8 cellular contexts compared by ENCODE assay signal in genomic region chr15:74461847-74462511, GRCh38. TPM values are rescaled to one million over a fixed set of nuclear protein-coding genes. Genes with fewer than 3 reads are reported as not detected.
A peak's percentile ranks its signal among the peaks of the same experiment; 100 is the strongest.
DNase-seq lines count a peak whose midpoint lies in the region; ATAC-seq and TF ChIP-seq lines count a peak whose summit lies in the region.

No MANE protein-coding gene starts in this region.

- H3K27me3 Mint-ChIP-seq in endodermal cell (ENCODE audit: insufficient read depth) = no peaks in the 10 kb centered on the region

- no peak for ATAC-seq in HG02678 (IDR thresholded peaks at IDR 0.05; ENCODE audit: unreplicated experiment)
- ATAC-seq in HG03442 (IDR thresholded peaks at IDR 0.05; ENCODE audit: unreplicated experiment) = no peak

- no peaks in the 10 kb centered on the region for H4K20me1 ChIP-seq in OCI-LY1 (ENCODE audit: insufficient read depth, low read length)

- 0 out of 2 replicates have a peak, but pooled peaks cover 2% of the 10 kb centered on the region for H3K36me3 ChIP-seq in GM06990 (ENCODE audit: control insufficient read depth, insufficient read depth, low read length)
- peaks cover 14% of the 10 kb centered on the region for H3K36me3 ChIP-seq in OCI-LY1 (ENCODE audit: insufficient read depth, low read length)
- H3K36me3 ChIP-seq in endodermal cell (ENCODE audit: control insufficient read depth, insufficient read depth, low read length) = peaks cover 14% of the 10 kb centered on the region
- no peaks in the 10 kb centered on the region for H3K36me3 ChIP-seq in prostate gland

- H3K4me2 ChIP-seq in OCI-LY1 (ENCODE audit: low read length) = peak overlapping the region; percentile 88

- H3K9ac ChIP-seq in OCI-LY1 (ENCODE audit: low read length) (peak overlapping the region; percentile 94), endodermal cell (ENCODE audit: extremely low read depth, low read length, poor library complexity, severe bottlenecking) (peak overlapping the region; percentile 56)

- H3K4me1 ChIP-seq in OCI-LY1 (ENCODE audit: insufficient read depth, low read length, severe bottlenecking) (peaks cover 34% of the 10 kb centered on the region), endodermal cell (ENCODE audit: control insufficient read depth, insufficient read depth, low read length) (no peaks in the 10 kb centered on the region), prostate gland (replicated peaks) (no peaks in the 10 kb centered on the region)

- 35 to 41% methylated on average over 8 of the region's 8 CpGs for WGBS in endodermal cell (ENCODE audit: insufficient coverage in 1 of 2, insufficient read length in 1 of 2), 2 experiments
- WGBS in prostate gland = 28% methylated on average over 8 of the region's 8 CpGs

- DNase-seq in GM06990 (ENCODE audit: extremely low read depth, insufficient read length) (no peak), endodermal cell (no peak), prostate gland (ENCODE audit: low spot score) (no peak), anterior cingulate cortex (lab: John Stamatoyannopoulos, UW) (no peak)
- DNase-seq in activated CD4-positive, alpha-beta T cell treated with anti-CD3 and anti-CD28 coated beads for 48 hours = no peak

- H3K27me3 ChIP-seq in GM06990 (replicated peaks; ENCODE audit: control insufficient read depth, insufficient read depth, low read length) (no peaks in the 10 kb centered on the region), OCI-LY1 (ENCODE audit: insufficient read depth, low read length) (no peaks in the 10 kb centered on the region), endodermal cell (ENCODE audit: control insufficient read depth, insufficient read depth, low read length, poor library complexity, severe bottlenecking) (no peaks in the 10 kb centered on the region), prostate gland (replicated peaks; ENCODE audit: insufficient read depth) (no peaks in the 10 kb centered on the region)

- no peak overlapping the region for H2AFZ ChIP-seq in OCI-LY1 (ENCODE audit: low read length)

- no peak for TF ChIP-seq CTCF in GM06990 (IDR thresholded peaks at IDR 0.05; ENCODE audit: insufficient read depth, low read length, poor library complexity, severe bottlenecking)
- no peak for TF ChIP-seq CTCF in OCI-LY1 (IDR thresholded peaks at IDR 0.05; ENCODE audit: low read length)
- no peak for TF ChIP-seq CTCF in endodermal cell (conservative IDR thresholded peaks at IDR 0.05)
- no peak for TF ChIP-seq CTCF in prostate gland (IDR thresholded peaks at IDR 0.05)

- peaks cover 41% of the 10 kb centered on the region for H3K36me3 Mint-ChIP-seq in endodermal cell (ENCODE audit: low read depth)

- intact Hi-C loops in prostate gland (cut with DNase I) = loop anchor here (5.0 kb wide), 2 partner anchors 80 to 155 kb away; partner anchors contain the start of genes ARID3B and CLK3

- TF ChIP-seq POLR2A in prostate gland (IDR thresholded peaks at IDR 0.05) = no peak

- H3K9me3 ChIP-seq in OCI-LY1 (ENCODE audit: low read length) = no peaks in the 10 kb centered on the region
- peaks cover 17% of the 10 kb centered on the region for H3K9me3 ChIP-seq in endodermal cell (ENCODE audit: control insufficient read depth, low read length)
- H3K9me3 ChIP-seq in prostate gland = no peaks in the 10 kb centered on the region

- peak overlapping the region; percentile 96 for H3K4me3 Mint-ChIP-seq in endodermal cell

- peaks cover 9% of the 10 kb centered on the region for H3K79me2 ChIP-seq in OCI-LY1 (ENCODE audit: insufficient read depth, low read length)

- peak overlapping the region; percentile 97 for H3K4me3 ChIP-seq in GM06990 (replicated peaks; ENCODE audit: low read depth, low read length)
- peak overlapping the region; percentile 90 for H3K4me3 ChIP-seq in OCI-LY1 (ENCODE audit: low read depth, low read length, poor library complexity, severe bottlenecking)
- peak overlapping the region; percentile 90 for H3K4me3 ChIP-seq in endodermal cell (ENCODE audit: low read length)
- H3K4me3 ChIP-seq in prostate gland = peak overlapping the region; percentile 55 to 60

- H3K27ac ChIP-seq in OCI-LY1 (ENCODE audit: low read depth, low read length, poor library complexity, severe bottlenecking) (peak overlapping the region; percentile 41), endodermal cell (ENCODE audit: low read depth, low read length) (peak overlapping the region; percentile 21), prostate gland (peak overlapping the region in 1 of 2 donors; percentile 73)

- H3K9me2 ChIP-seq in OCI-LY1 (ENCODE audit: low read depth, low read length) = no peaks in the 10 kb centered on the region

- H3F3A ChIP-seq in OCI-LY1 (ENCODE audit: insufficient read depth, low read length) = no peaks in the 10 kb centered on the region

- H3K9me3 Mint-ChIP-seq in endodermal cell = peaks cover 19% of the 10 kb centered on the region

- peak overlapping the region; percentile 99 for H3K27ac Mint-ChIP-seq in endodermal cell

- H3K4me1 Mint-ChIP-seq in endodermal cell = peaks cover 18% of the 10 kb centered on the region

RNA-seq across cellular contexts. Expression of gene UBL7, which starts 1.0 kb away (rescaled TPM):
- 10 to 100 TPM; 38.5 to 52.6 TPM for total RNA-seq in endodermal cell
- polyA plus RNA-seq in endodermal cell (2013, experiment 1 of 2) = 62.0 TPM
- 50.5 TPM for polyA plus RNA-seq in endodermal cell (2013, experiment 2 of 2)
- 10 to 100 TPM; 83.1 to 85.2 TPM for total RNA-seq in prostate gland

RNA-seq across cellular contexts. Expression of gene SEMA7A, which starts 28.2 kb away (rescaled TPM):
- total RNA-seq in endodermal cell (1 to 10 TPM; 8.1 to 8.2 TPM), prostate gland (100 to 1,000 TPM in 1 of 2 donors, 1 to 10 TPM in 1; 1.3 to 171 TPM)
- 21.8 TPM for polyA plus RNA-seq in endodermal cell (2013, experiment 1 of 2)
- polyA plus RNA-seq in endodermal cell (2013, experiment 2 of 2) = 21.5 TPM
